18 cellular contexts compared by ENCODE assay signal in genomic region chr19:36150586-36150985, GRCh38. TPM values are rescaled to one million over a fixed set of nuclear protein-coding genes. Genes with fewer than 3 reads are reported as not detected.
DNase-seq lines count a peak whose midpoint lies in the region; ATAC-seq and TF ChIP-seq lines count a peak whose summit lies in the region.
"Had no signal": no experiment of that assay in that cellular context is flagged by ENCODE, and none has a peak within 500 bp of the region (broad histone marks: within the 10 kb centered on the region; RNA-seq: fewer than 3 reads in every experiment).

No MANE protein-coding gene starts in this region.

- H3K79me2 ChIP-seq in smooth muscle cell (ENCODE audit: low read depth) = peaks cover 4% of the 10 kb centered on the region

- DNase-seq in RWPE1 (ENCODE audit: low spot score) = no peak
- no peak for DNase-seq in esophagus muscularis mucosa (ENCODE audit: extremely low spot score)
- no peak for DNase-seq in thoracic aorta (ENCODE audit: low spot score)
- no peak for DNase-seq in GM19240 (ENCODE audit: insufficient read length, low spot score)
- no peak for DNase-seq in activated CD4-positive, CD25-positive, alpha-beta regulatory T cell (lab: John Stamatoyannopoulos, UW)
- no peak for DNase-seq in smooth muscle cell (lab: John Stamatoyannopoulos, UW; ENCODE audit: unreplicated experiment)
- DNase-seq in NCI-H187 (lab: John Stamatoyannopoulos, UW) = no peak
- DNase-seq: activated gamma-delta T cell treated with Interleukin-2 at 50 U/mL for 16 hours; effector CD4-positive, alpha-beta T cell; NCI-H446 treated with DMSO at 0.1 percent for 48 hours; stimulated activated CD4-positive, alpha-beta T cell treated with anti-CD3 and anti-CD28 coated beads, Interleukin-15, amount 100 ng/mL, for 24 hours; WERI-Rb-1 had no signal

- H3K4me3 ChIP-seq in esophagus muscularis mucosa (peak overlapping the region in 3 of 4 donors; percentile 52 to 68 (median 61)), muscle layer of colon (ENCODE audit: low read depth in 1 of 2, low read length in 2 of 2) (peak overlapping the region in 1 of 2 donors; percentile 72), thoracic aorta (peak overlapping the region; percentile 83), smooth muscle cell (no peak overlapping the region)
- H3K4me3 ChIP-seq: body of pancreas, mucosa of descending colon had no signal

- H3K4me1 ChIP-seq in esophagus muscularis mucosa (peaks cover 31 to 53% (median 36%) of the 10 kb centered on the region in 4 donors), muscle layer of colon (ENCODE audit: insufficient read depth, low read length) (peaks cover 23% of the 10 kb centered on the region), thoracic aorta (ENCODE audit: control insufficient read depth in 1 of 2, low read depth in 2 of 2) (peaks cover 12 to 22% of the 10 kb centered on the region in 2 donors), smooth muscle cell (ENCODE audit: low read depth) (no peaks in the 10 kb centered on the region)
- H3K4me1 ChIP-seq: pancreas had no signal

- no peak for TF ChIP-seq POLR2A in esophagus muscularis mucosa (IDR thresholded peaks at IDR 0.05; ENCODE audit: low read depth)

- no peak for ATAC-seq in thoracic aorta (ENCODE audit: insufficient number of reproducible peaks, low FRiP score, low read depth)

- 59% methylated on average over 5 of the region's 5 CpGs for WGBS in esophagus muscularis mucosa
- WGBS in smooth muscle cell (ENCODE audit: low lambda C conversion rate) = 92% methylated on average over 5 of the region's 5 CpGs

- no peak for TF ChIP-seq EP300 in esophagus muscularis mucosa (IDR thresholded peaks at IDR 0.05)

- CTCF ChIA-PET in RWPE1 (lab: Yijun Ruan, JAX) = no interaction called here

- POLR2A ChIA-PET in RWPE1 (lab: Yijun Ruan, JAX; ENCODE audit: low non-redundant PET) = no interaction called here

- H4K20me1 ChIP-seq in smooth muscle cell (ENCODE audit: low read depth) = peaks cover 58% of the 10 kb centered on the region

- no peak overlapping the region for H2AFZ ChIP-seq in smooth muscle cell (ENCODE audit: low read depth)

- H3K27ac ChIP-seq in RWPE1 = peak overlapping the region; percentile 84
- peak overlapping the region; percentile 92 to 98 (median 96) for H3K27ac ChIP-seq in esophagus muscularis mucosa (replicated peaks in 1 of 4)
- peak overlapping the region; percentile 98 for H3K27ac ChIP-seq in muscle layer of colon (ENCODE audit: low read depth, low read length)
- peak overlapping the region; percentile 98 to 99 for H3K27ac ChIP-seq in thoracic aorta
- H3K27ac ChIP-seq in smooth muscle cell (ENCODE audit: low read depth) = no peak overlapping the region
- H3K27ac ChIP-seq: WERI-Rb-1 had no signal

- TF ChIP-seq CTCF in RWPE1 (conservative IDR thresholded peaks at IDR 0.05; ENCODE audit: low read depth) (no peak), esophagus muscularis mucosa (IDR thresholded peaks at IDR 0.05) (no peak), thoracic aorta (IDR thresholded peaks at IDR 0.05) (no peak), smooth muscle cell (IDR thresholded peaks at IDR 0.05; ENCODE audit: borderline replicate concordance, insufficient read depth, poor library complexity, severe bottlenecking) (no peak)

- intact Hi-C loops in esophagus muscularis mucosa (cut with DNase I) = no loop called here

- no peaks in the 10 kb centered on the region for H3K9me3 ChIP-seq in esophagus muscularis mucosa
- H3K9me3 ChIP-seq in muscle layer of colon (ENCODE audit: low read length) = no peaks in the 10 kb centered on the region
- H3K9me3 ChIP-seq in thoracic aorta = no peaks in the 10 kb centered on the region
- no peaks in the 10 kb centered on the region for H3K9me3 ChIP-seq in smooth muscle cell (replicated peaks; ENCODE audit: low read depth)
- H3K9me3 ChIP-seq: body of pancreas, mucosa of descending colon, pancreas had no signal

- H3K27me3 ChIP-seq in esophagus muscularis mucosa = no peaks in the 10 kb centered on the region
- no peaks in the 10 kb centered on the region for H3K27me3 ChIP-seq in muscle layer of colon (ENCODE audit: control insufficient read depth in 1 of 2, insufficient read depth in 2 of 2, low read length in 2 of 2)
- H3K27me3 ChIP-seq in thoracic aorta (replicated peaks; ENCODE audit: insufficient read depth) = no peaks in the 10 kb centered on the region
- no peaks in the 10 kb centered on the region for H3K27me3 ChIP-seq in smooth muscle cell (ENCODE audit: low read depth)
- H3K27me3 ChIP-seq: body of pancreas, pancreas had no signal

- H3F3A ChIP-seq in smooth muscle cell (ENCODE audit: low read depth) = no peaks in the 10 kb centered on the region

- peak overlapping the region; percentile 95 for H3K9ac ChIP-seq in muscle layer of colon (ENCODE audit: low read length)
- no peak overlapping the region for H3K9ac ChIP-seq in smooth muscle cell (ENCODE audit: low read depth)

- H3K4me2 ChIP-seq in smooth muscle cell = no peak overlapping the region

- peaks cover 35 to 57% (median 53%) of the 10 kb centered on the region in 4 donors for H3K36me3 ChIP-seq in esophagus muscularis mucosa
- H3K36me3 ChIP-seq in muscle layer of colon (ENCODE audit: insufficient read depth, low read length) = peaks cover 34% of the 10 kb centered on the region
- H3K36me3 ChIP-seq in thoracic aorta = peaks cover 40% of the 10 kb centered on the region
- H3K36me3 ChIP-seq in smooth muscle cell (ENCODE audit: low read depth) = peaks cover 6% of the 10 kb centered on the region

RNA-seq across cellular contexts. Expression of gene COX7A1, which starts 1.7 kb away (rescaled TPM):
- total RNA-seq in esophagus muscularis mucosa (100 to 1,000 TPM in 2 of 4 donors, 10 to 100 TPM in 2; 65.8 to 231 (median 101) TPM), thoracic aorta (10 to 100 TPM in 1 of 2 donors, 1 to 10 TPM in 1; 6.3 to 41.0 TPM), smooth muscle cell (not detected in 2 replicates)
- polyA plus RNA-seq in smooth muscle cell = 1.5 TPM in 1 of 2 replicates, not detected in the other
- total RNA-seq: LHCN-M2 had no signal

RNA-seq across cellular contexts. Expression of gene CAPNS1, which starts 10.7 kb away (rescaled TPM):
- 100 to 1,000 TPM; 212 to 245 (median 229) TPM for total RNA-seq in esophagus muscularis mucosa
- 100 to 1,000 TPM; 161 to 220 TPM for total RNA-seq in thoracic aorta
- 183 and 252 TPM in 2 replicates for total RNA-seq in smooth muscle cell
- 365 and 383 TPM in 2 replicates for polyA plus RNA-seq in smooth muscle cell

RNA-seq across cellular contexts. Expression of gene TBCB, which starts 35.3 kb away (rescaled TPM):
- total RNA-seq in esophagus muscularis mucosa = 100 to 1,000 TPM; 164 to 230 (median 192) TPM
- 100 to 1,000 TPM; 158 to 260 TPM for total RNA-seq in thoracic aorta
- 104 and 146 TPM in 2 replicates for total RNA-seq in smooth muscle cell
- 234 and 241 TPM in 2 replicates for polyA plus RNA-seq in smooth muscle cell

RNA-seq across cellular contexts. Expression of gene POLR2I, which starts 35.9 kb away (rescaled TPM):
- total RNA-seq in esophagus muscularis mucosa = 100 to 1,000 TPM in 2 of 4 donors, 10 to 100 TPM in 2; 64.8 to 152 (median 85.7) TPM
- total RNA-seq in thoracic aorta = 10 to 100 TPM; 22.1 to 32.6 TPM
- total RNA-seq in smooth muscle cell = 33.3 and 102 TPM in 2 replicates
- polyA plus RNA-seq in smooth muscle cell = 132 and 172 TPM in 2 replicates

RNA-seq across cellular contexts. Expression of gene OVOL3, which starts 39.6 kb away (rescaled TPM):
- not detected for total RNA-seq in esophagus muscularis mucosa
- not detected for total RNA-seq in thoracic aorta
- not detected in 2 replicates for total RNA-seq in smooth muscle cell
- not detected in 2 replicates for polyA plus RNA-seq in smooth muscle cell
- total RNA-seq: body of pancreas, LHCN-M2, mucosa of descending colon, pancreas, subcutaneous adipose tissue had no signal
- polyA plus RNA-seq: pancreas had no signal
